ENCODE assay signal across 26 cellular contexts in the genomic region with DNA sequence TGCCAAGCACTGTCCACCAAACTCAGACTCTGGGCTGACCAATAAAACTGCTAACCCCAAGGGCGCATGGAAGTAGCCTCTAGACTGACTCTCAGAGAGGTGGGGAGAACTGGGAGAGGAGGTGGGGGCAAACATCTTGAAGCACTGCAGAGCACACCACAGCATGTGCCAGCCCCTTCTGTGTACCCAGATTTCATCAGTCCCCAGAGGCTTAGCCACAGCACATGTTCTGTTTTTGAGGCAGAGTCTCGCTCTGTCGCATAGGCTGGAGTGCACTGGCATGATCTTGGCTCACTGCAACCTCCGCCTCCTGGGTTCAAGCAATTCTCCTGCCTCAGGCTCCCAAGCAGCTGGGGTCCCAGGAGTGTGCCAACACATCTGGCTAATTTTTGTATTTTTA.
"Had no signal": no experiment of that assay in that cellular context is flagged by ENCODE, and none has a peak within 500 bp of the region (broad histone marks: within the 10 kb centered on the region; RNA-seq: fewer than 3 reads in every experiment).

No MANE protein-coding gene starts in this region.

- H3K27me3 Mint-ChIP-seq: activated CD4-positive, alpha-beta T cell treated with anti-CD3 and anti-CD28 coated beads for 36 hours; activated naive CD8-positive, alpha-beta T cell; activated T-cell treated with anti-CD3 and anti-CD28 coated beads, Interleukin-2, amount 50 U/mL, for 24 hours; effector memory CD8-positive, alpha-beta T cell; stimulated activated naive CD8-positive, alpha-beta T cell treated with anti-CD3 and anti-CD28 coated beads, Interleukin-15, amount 100 ng/mL, for 72 hours had no signal

- H3K27ac ChIP-seq: adrenal gland, ascending aorta, colonic mucosa, gastroesophageal sphincter, heart left ventricle, tibial artery had no signal

- DNase-seq: activated CD4-positive, alpha-beta T cell treated with anti-CD3 and anti-CD28 coated beads for 36 hours; activated CD4-positive, alpha-beta T cell treated with anti-CD3 and anti-CD28 coated beads, Interleukin-2, amount 50 U/mL, for 4 hours; activated CD8-positive, alpha-beta memory T cell treated with anti-CD3 and anti-CD28 coated beads for 24 hours; activated CD8-positive, alpha-beta memory T cell treated with anti-CD3 and anti-CD28 coated beads, Interleukin-2, amount 50 U/mL, for 4 hours; activated naive CD4-positive, alpha-beta T cell; activated T-cell treated with anti-CD3 and anti-CD28 coated beads, Interleukin-2, amount 50 U/mL, for 24 hours; adrenal gland; central memory CD4-positive, alpha-beta T cell; colonic mucosa; effector memory CD8-positive, alpha-beta T cell; heart left ventricle; mesenchymal stem cell; nephron progenitor cell; nucleus accumbens; small intestine; stimulated activated CD4-positive, alpha-beta T cell treated with anti-CD3 and anti-CD28 coated beads, Interleukin-2, amount 100 ng/mL, for 24 hours; stimulated activated naive CD8-positive, alpha-beta T cell treated with anti-CD3 and anti-CD28 coated beads, Interleukin-15, amount 100 ng/mL, for 72 hours; T-helper 9 cell; tibial artery had no signal

- ATAC-seq: activated CD4-positive, alpha-beta T cell treated with anti-CD3 and anti-CD28 coated beads for 36 hours; effector memory CD8-positive, alpha-beta T cell; gastroesophageal sphincter; heart left ventricle; sciatic nerve; stimulated activated effector memory CD8-positive, alpha-beta T cell treated with anti-CD3 and anti-CD28 coated beads, Interleukin-12 subunit alpha, Interleukin-12 subunit beta, amount 100 ng/mL, for 72 hours; stimulated activated naive CD8-positive, alpha-beta T cell treated with anti-CD3 and anti-CD28 coated beads, Interleukin-15, amount 100 ng/mL, for 72 hours had no signal

- H3K4me3 Mint-ChIP-seq: activated CD4-positive, alpha-beta T cell treated with anti-CD3 and anti-CD28 coated beads for 36 hours; activated naive CD8-positive, alpha-beta T cell; activated T-cell treated with anti-CD3 and anti-CD28 coated beads, Interleukin-2, amount 50 U/mL, for 24 hours; effector memory CD8-positive, alpha-beta T cell; nephron progenitor cell; stimulated activated effector memory CD8-positive, alpha-beta T cell treated with anti-CD3 and anti-CD28 coated beads, Interleukin-12 subunit alpha, Interleukin-12 subunit beta, amount 100 ng/mL, for 72 hours; stimulated activated naive CD8-positive, alpha-beta T cell treated with anti-CD3 and anti-CD28 coated beads, Interleukin-15, amount 100 ng/mL, for 72 hours had no signal

- H3K27me3 ChIP-seq: adrenal gland, ascending aorta, colonic mucosa, dorsolateral prefrontal cortex, gastroesophageal sphincter, heart left ventricle, tibial artery had no signal

- H3K9me3 Mint-ChIP-seq: effector memory CD8-positive, alpha-beta T cell had no signal

- H3K9me3 ChIP-seq: adrenal gland, ascending aorta, colonic mucosa had no signal

- H3K27ac Mint-ChIP-seq: activated CD4-positive, alpha-beta T cell treated with anti-CD3 and anti-CD28 coated beads for 36 hours; activated naive CD8-positive, alpha-beta T cell; activated T-cell treated with anti-CD3 and anti-CD28 coated beads, Interleukin-2, amount 50 U/mL, for 24 hours; activated T-helper 2 cell treated with anti-CD3 and anti-CD28 coated beads, Interferon-gamma antibody, Interleukin-2, Interleukin-4, amounts not matched to agents 10 μg/mL and 5 μg/mL and 100 μg/mL, durations not matched to agents 14 hours and 24 hours and 36 hours; effector memory CD8-positive, alpha-beta T cell; nephron progenitor cell; stimulated activated effector memory CD8-positive, alpha-beta T cell treated with anti-CD3 and anti-CD28 coated beads, Interleukin-12 subunit alpha, Interleukin-12 subunit beta, amount 100 ng/mL, for 72 hours; stimulated activated naive CD8-positive, alpha-beta T cell treated with anti-CD3 and anti-CD28 coated beads, Interleukin-15, amount 100 ng/mL, for 72 hours had no signal

- H3K4me3 ChIP-seq: adrenal gland, ascending aorta, colonic mucosa, dorsolateral prefrontal cortex, gastroesophageal sphincter, heart left ventricle, tibial artery had no signal

- H3K36me3 Mint-ChIP-seq: stimulated activated effector memory CD8-positive, alpha-beta T cell treated with anti-CD3 and anti-CD28 coated beads, Interleukin-12 subunit alpha, Interleukin-12 subunit beta, amount 100 ng/mL, for 72 hours had no signal

- H3K4me1 ChIP-seq: adrenal gland, ascending aorta, colonic mucosa, gastroesophageal sphincter, heart left ventricle, tibial artery had no signal

- H3K36me3 ChIP-seq: adrenal gland, ascending aorta, colonic mucosa, heart left ventricle, tibial artery had no signal
